ENCODE assay signal across 8 cellular contexts in the genomic region with DNA sequence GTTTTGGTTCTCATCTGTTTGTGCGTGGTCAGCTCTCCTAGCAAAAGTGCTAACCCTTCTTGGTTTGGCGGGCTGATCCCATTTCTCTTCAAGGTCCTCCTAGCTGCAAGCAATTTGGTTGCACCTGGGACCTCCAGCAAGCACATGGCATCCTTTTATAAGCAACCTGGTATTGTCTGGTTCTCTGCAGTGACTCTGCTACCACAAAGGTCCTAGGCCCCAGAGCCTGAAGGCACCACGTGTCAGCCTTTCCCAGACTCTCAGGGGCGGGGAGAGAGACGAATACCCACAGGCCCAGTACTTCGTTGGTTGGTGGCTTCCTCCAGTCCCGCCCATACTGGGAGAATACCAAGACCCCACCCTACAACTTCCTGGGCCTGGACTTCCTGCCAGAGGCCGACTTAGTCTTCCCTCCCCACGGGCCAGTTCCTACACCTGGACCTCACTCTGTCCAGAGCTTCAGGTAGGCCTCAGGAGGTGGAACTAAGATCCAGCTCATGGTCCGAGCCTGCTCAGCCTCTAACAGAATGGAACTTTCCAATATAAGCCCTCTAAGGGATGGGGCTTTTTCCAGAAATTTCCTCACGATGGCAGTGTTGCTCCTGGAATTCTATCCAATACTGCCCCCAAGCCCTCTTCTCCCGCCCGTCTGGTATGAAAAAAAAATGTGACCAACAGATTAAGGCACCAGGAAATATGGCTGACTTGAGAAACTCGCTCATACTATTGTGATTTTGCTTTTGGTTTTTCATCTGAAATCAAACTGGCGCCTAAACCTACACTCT.
A peak's percentile ranks its signal among the peaks of the same experiment; 100 is the strongest.
DNase-seq lines count a peak whose midpoint lies in the region; ATAC-seq and TF ChIP-seq lines count a peak whose summit lies in the region.

No MANE protein-coding gene starts in this region.

- peak overlapping the region in 4 of 5 donors; percentile 0 to 51 (median 12) for H3K9ac ChIP-seq in subcutaneous abdominal adipose tissue (ENCODE audit: low read length in 5 of 5)

- H3K27ac ChIP-seq in subcutaneous abdominal adipose tissue (ENCODE audit: low read depth, low read length) = peak overlapping the region; percentile 50

- H3K4me1 ChIP-seq in subcutaneous abdominal adipose tissue (ENCODE audit: control insufficient read depth in 5 of 5, insufficient read depth in 5 of 5, low read length in 5 of 5) = peaks cover 2 to 33% (median 11%) of the 10 kb centered on the region in 5 donors

- peak; percentile 45 for DNase-seq in activated gamma-delta T cell treated with Interleukin-2 at 50 U/mL for 16 hours
- DNase-seq in activated gamma-delta T cell (lab: John Stamatoyannopoulos, UW) = no peak
- DNase-seq in NCI-H2107 (lab: John Stamatoyannopoulos, UW) = peak; percentile 92
- peak; percentile 17 for DNase-seq in activated B cell treated with CpG ODN at 0.5 μM for 24 hours
- peak; percentile 4 for DNase-seq in epithelial cell of proximal tubule (ENCODE audit: low read depth)
- peak; percentile 14 for DNase-seq in middle frontal gyrus (ENCODE audit: extremely low spot score, low spot score)

- H3K27me3 Mint-ChIP-seq in activated B cell treated with CpG ODN at 0.5 μM for 24 hours = no peaks in the 10 kb centered on the region

- H3K9me3 Mint-ChIP-seq in activated B cell treated with CpG ODN at 0.5 μM for 24 hours = no peaks in the 10 kb centered on the region

- H3K4me1 Mint-ChIP-seq in activated B cell treated with CpG ODN at 0.5 μM for 24 hours = peaks cover 35% of the 10 kb centered on the region

- CTCF ChIA-PET in activated B cell treated with CpG ODN at 0.5 μM for 24 hours (lab: Charles Lee) = interaction anchor here (1.2 kb wide), 1 partner anchor 11 kb away, joined by 5 read pairs; no protein-coding TSS in a partner anchor

- H3K4me3 ChIP-seq in epithelial cell of proximal tubule (ENCODE audit: low read depth, low read length) = no peak overlapping the region
- peak overlapping the region; percentile 53 to 87 (median 69) for H3K4me3 ChIP-seq in subcutaneous abdominal adipose tissue (ENCODE audit: low read depth in 1 of 5, low read length in 5 of 5)

- H3K9me3 ChIP-seq in subcutaneous abdominal adipose tissue (ENCODE audit: control insufficient read depth in 5 of 5, low read length in 5 of 5) = no peaks in the 10 kb centered on the region

- H3K36me3 Mint-ChIP-seq in activated B cell treated with CpG ODN at 0.5 μM for 24 hours (ENCODE audit: low read depth) = no peaks in the 10 kb centered on the region

- H3K27me3 ChIP-seq in subcutaneous abdominal adipose tissue (ENCODE audit: control insufficient read depth in 5 of 5, insufficient read depth in 4 of 5, low read length in 5 of 5) = peaks cover 0 to 3% (median 0%) of the 10 kb centered on the region in 5 donors

- no peaks in the 10 kb centered on the region for H3K36me3 ChIP-seq in subcutaneous abdominal adipose tissue (ENCODE audit: control insufficient read depth in 5 of 5, insufficient read depth in 5 of 5, low read length in 5 of 5)

- intact Hi-C loops in activated B cell treated with CpG ODN at 0.5 μM for 24 hours (cut with micrococcal nuclease) = no loop called here

- peak overlapping the region; percentile 55 for H3K4me3 Mint-ChIP-seq in activated B cell treated with CpG ODN at 0.5 μM for 24 hours

- POLR2A ChIA-PET in activated B cell treated with CpG ODN at 0.5 μM for 24 hours (lab: Charles Lee) = no interaction called here

- peak overlapping the region; percentile 68 for H3K27ac Mint-ChIP-seq in activated B cell treated with CpG ODN at 0.5 μM for 24 hours

- no peak for TF ChIP-seq CTCF in activated B cell treated with CpG ODN at 0.5 μM for 24 hours (IDR thresholded peaks at IDR 0.05)
- peak; percentile 41 for TF ChIP-seq CTCF in epithelial cell of proximal tubule (conservative IDR thresholded peaks at IDR 0.05; ENCODE audit: low read depth, low read length)

- ATAC-seq in HG02973 (IDR thresholded peaks at IDR 0.05; ENCODE audit: unreplicated experiment) = peak; percentile 74
- peak; percentile 75 for ATAC-seq in activated B cell treated with CpG ODN at 0.5 μM for 24 hours (ENCODE audit: low read depth)
